In genomic region chr10:23412223-23412622, GRCh38 we compare ENCODE assay signal across 12 cellular contexts. TPM values are rescaled to one million over a fixed set of nuclear protein-coding genes. Genes with fewer than 3 reads are reported as not detected.
DNase-seq lines count a peak whose midpoint lies in the region; ATAC-seq, FAIRE-seq and TF ChIP-seq lines count a peak whose summit lies in the region.
"Had no signal": no experiment of that assay in that cellular context is flagged by ENCODE, and none has a peak within 500 bp of the region (broad histone marks: within the 10 kb centered on the region; RNA-seq: fewer than 3 reads in every experiment).

No MANE protein-coding gene starts in this region.

- H3K27me3 Mint-ChIP-seq in natural killer cell treated with Interleukin-12 subunit alpha and Interleukin-12 subunit beta and Interleukin-15 and Interleukin-18, amount 100 ng/mL, for 72 hours = peaks cover 15 to 17% of the 10 kb centered on the region in 2 donors
- H3K27me3 Mint-ChIP-seq in natural killer cell (ENCODE audit: low read depth in 2 of 2) = peaks cover 8% of the 10 kb centered on the region in 2 donors

- no peak overlapping the region for H3K27ac Mint-ChIP-seq in natural killer cell treated with Interleukin-12 subunit alpha and Interleukin-12 subunit beta and Interleukin-15 and Interleukin-18, amount 100 ng/mL, for 72 hours
- H3K27ac Mint-ChIP-seq in natural killer cell = no peak overlapping the region
- H3K27ac Mint-ChIP-seq: CD4-positive, CD25-positive, alpha-beta regulatory T cell; T-cell had no signal

- H3K9me3 ChIP-seq in suprapubic skin (no peaks in the 10 kb centered on the region), small intestine (ENCODE audit: control insufficient read depth, low read depth) (no peaks in the 10 kb centered on the region), MG63 (no peaks in the 10 kb centered on the region)

- peak overlapping the region; percentile 38 for H3K4me3 Mint-ChIP-seq in natural killer cell treated with Interleukin-12 subunit alpha and Interleukin-12 subunit beta and Interleukin-15 and Interleukin-18, amount 100 ng/mL, for 72 hours
- H3K4me3 Mint-ChIP-seq in natural killer cell = no peak overlapping the region
- H3K4me3 Mint-ChIP-seq: CD4-positive, CD25-positive, alpha-beta regulatory T cell; T-cell had no signal

- no peaks in the 10 kb centered on the region for H3K4me1 ChIP-seq in suprapubic skin
- no peaks in the 10 kb centered on the region for H3K4me1 ChIP-seq in small intestine (ENCODE audit: control insufficient read depth in 2 of 2, insufficient read depth in 1 of 2, low read depth in 1 of 2, low read length in 1 of 2)

- WGBS in suprapubic skin = 60% methylated on average over 2 of the region's 2 CpGs
- WGBS in small intestine, 3 donors = 52 to 83% (median 74%) methylated on average over 2 of the region's 2 CpGs

- no peak for TF ChIP-seq EP300 in suprapubic skin (IDR thresholded peaks at IDR 0.05)

- no peaks in the 10 kb centered on the region for H3K27me3 ChIP-seq in suprapubic skin
- no peaks in the 10 kb centered on the region for H3K27me3 ChIP-seq in small intestine (ENCODE audit: control insufficient read depth in 2 of 2, insufficient read depth in 2 of 2, low read length in 2 of 2)
- H3K27me3 ChIP-seq in MG63 = no peaks in the 10 kb centered on the region

- no peak for FAIRE-seq in small intestine (lab: Jason Lieb, UNC)

- ATAC-seq in natural killer cell treated with Interleukin-12 subunit alpha and Interleukin-12 subunit beta and Interleukin-15 and Interleukin-18, amount 100 ng/mL, for 72 hours = peak; percentile 53 to 68
- no peak for ATAC-seq in natural killer cell
- ATAC-seq: T-cell had no signal

- H3K36me3 ChIP-seq in suprapubic skin (no peaks in the 10 kb centered on the region), small intestine (ENCODE audit: control insufficient read depth in 2 of 2, insufficient read depth in 2 of 2, low read length in 2 of 2) (no peaks in the 10 kb centered on the region), MG63 (no peaks in the 10 kb centered on the region)

- H3K36me3 Mint-ChIP-seq in natural killer cell treated with Interleukin-12 subunit alpha and Interleukin-12 subunit beta and Interleukin-15 and Interleukin-18, amount 100 ng/mL, for 72 hours = no peaks in the 10 kb centered on the region
- H3K36me3 Mint-ChIP-seq in natural killer cell = no peaks in the 10 kb centered on the region
- H3K36me3 Mint-ChIP-seq: CD4-positive, CD25-positive, alpha-beta regulatory T cell; T-cell had no signal

- H3K4me1 Mint-ChIP-seq in natural killer cell treated with Interleukin-12 subunit alpha and Interleukin-12 subunit beta and Interleukin-15 and Interleukin-18, amount 100 ng/mL, for 72 hours (ENCODE audit: low read depth in 2 of 2) = peaks cover 0 to 2% of the 10 kb centered on the region in 2 donors
- no peaks in the 10 kb centered on the region for H3K4me1 Mint-ChIP-seq in natural killer cell

- TF ChIP-seq CTCF in natural killer cell (IDR thresholded peaks at IDR 0.05) = no peak
- no peak for TF ChIP-seq CTCF in epithelial cell of esophagus (IDR thresholded peaks at IDR 0.05; ENCODE audit: insufficient read depth, low read depth, low read length, missing control alignments)
- TF ChIP-seq CTCF in suprapubic skin (IDR thresholded peaks at IDR 0.05) = no peak

- TF ChIP-seq POLR2A in suprapubic skin (IDR thresholded peaks at IDR 0.05) = no peak

- no peak for DNase-seq in natural killer cell treated with Interleukin-12 subunit alpha and Interleukin-12 subunit beta and Interleukin-15 and Interleukin-18, amount 100 ng/mL, for 72 hours (ENCODE audit: low spot score)
- no peak for DNase-seq in natural killer cell
- DNase-seq in MV-4-11 (lab: John Stamatoyannopoulos, UW) = peak; percentile 96
- DNase-seq in epithelial cell of esophagus (ENCODE audit: low read depth) = peak; percentile 62
- DNase-seq in suprapubic skin (ENCODE audit: low spot score in 2 of 2) = no peak
- no peak for DNase-seq in small intestine
- no peak for DNase-seq in iPS-NIHi7 (ENCODE audit: extremely low spot score)
- DNase-seq in MG63 = no peak
- DNase-seq: NCI-H2107; stimulated activated CD8-positive, alpha-beta memory T cell treated with anti-CD3 and anti-CD28 coated beads, Interleukin-4, amount 100 ng/mL, for 48 hours; T-cell had no signal

- peak overlapping the region; percentile 24 for H3K27ac ChIP-seq in suprapubic skin
- no peak overlapping the region for H3K27ac ChIP-seq in small intestine (ENCODE audit: low read depth in 1 of 2, low read length in 1 of 2)

- H3K9me3 Mint-ChIP-seq in natural killer cell treated with Interleukin-12 subunit alpha and Interleukin-12 subunit beta and Interleukin-15 and Interleukin-18, amount 100 ng/mL, for 72 hours = no peaks in the 10 kb centered on the region
- no peaks in the 10 kb centered on the region for H3K9me3 Mint-ChIP-seq in natural killer cell
- H3K9me3 Mint-ChIP-seq: CD4-positive, CD25-positive, alpha-beta regulatory T cell; T-cell had no signal

- intact Hi-C loops in natural killer cell (cut with micrococcal nuclease) = no loop called here

- H3K4me3 ChIP-seq in epithelial cell of esophagus (ENCODE audit: low read length) = no peak overlapping the region
- no peak overlapping the region for H3K4me3 ChIP-seq in suprapubic skin
- no peak overlapping the region for H3K4me3 ChIP-seq in small intestine (ENCODE audit: low read depth in 1 of 2, low read length in 2 of 2)
- no peak overlapping the region for H3K4me3 ChIP-seq in MG63

RNA-seq across cellular contexts. Expression of gene OTUD1, which starts 26.7 kb away (rescaled TPM):
- total RNA-seq in natural killer cell treated with Interleukin-12 subunit alpha and Interleukin-12 subunit beta and Interleukin-15 and Interleukin-18, amount 100 ng/mL, for 72 hours = 1 to 10 TPM; 2.9 to 3.7 TPM
- total RNA-seq in natural killer cell (10 to 100 TPM; 24.8 to 49.3 (median 45.5) TPM), suprapubic skin (10 to 100 TPM; 23.1 to 34.9 (median 26.0) TPM)
- 1 to 10 TPM; 4.5 to 6.2 (median 4.6) TPM for polyA plus RNA-seq in small intestine
- total RNA-seq in MG63 (2014; rRNA removed; shearing (Covaris generic); ENCODE audit: low replicate concordance) = 3.5 and 3.8 TPM in 2 replicates

Comparison
In these comparisons a context has a peak if more than half of its experiments do, and no peak if none do; other contexts are left out.
1. ATAC-seq: peak in natural killer cell treated with Interleukin-12 subunit alpha and Interleukin-12 subunit beta and Interleukin-15 and Interleukin-18, amount 100 ng/mL, for 72 hours (2 of 2); none in natural killer cell (0 of 3).
2. DNase-seq: peak in MV-4-11 (single experiment) and epithelial cell of esophagus (single experiment); none in natural killer cell treated with Interleukin-12 subunit alpha and Interleukin-12 subunit beta and Interleukin-15 and Interleukin-18, amount 100 ng/mL, for 72 hours (single experiment), natural killer cell (single experiment), suprapubic skin (0 of 2), small intestine (single experiment), iPS-NIHi7 (single experiment) and MG63 (single experiment).